8 cellular contexts compared by ENCODE assay signal in the genomic region with DNA sequence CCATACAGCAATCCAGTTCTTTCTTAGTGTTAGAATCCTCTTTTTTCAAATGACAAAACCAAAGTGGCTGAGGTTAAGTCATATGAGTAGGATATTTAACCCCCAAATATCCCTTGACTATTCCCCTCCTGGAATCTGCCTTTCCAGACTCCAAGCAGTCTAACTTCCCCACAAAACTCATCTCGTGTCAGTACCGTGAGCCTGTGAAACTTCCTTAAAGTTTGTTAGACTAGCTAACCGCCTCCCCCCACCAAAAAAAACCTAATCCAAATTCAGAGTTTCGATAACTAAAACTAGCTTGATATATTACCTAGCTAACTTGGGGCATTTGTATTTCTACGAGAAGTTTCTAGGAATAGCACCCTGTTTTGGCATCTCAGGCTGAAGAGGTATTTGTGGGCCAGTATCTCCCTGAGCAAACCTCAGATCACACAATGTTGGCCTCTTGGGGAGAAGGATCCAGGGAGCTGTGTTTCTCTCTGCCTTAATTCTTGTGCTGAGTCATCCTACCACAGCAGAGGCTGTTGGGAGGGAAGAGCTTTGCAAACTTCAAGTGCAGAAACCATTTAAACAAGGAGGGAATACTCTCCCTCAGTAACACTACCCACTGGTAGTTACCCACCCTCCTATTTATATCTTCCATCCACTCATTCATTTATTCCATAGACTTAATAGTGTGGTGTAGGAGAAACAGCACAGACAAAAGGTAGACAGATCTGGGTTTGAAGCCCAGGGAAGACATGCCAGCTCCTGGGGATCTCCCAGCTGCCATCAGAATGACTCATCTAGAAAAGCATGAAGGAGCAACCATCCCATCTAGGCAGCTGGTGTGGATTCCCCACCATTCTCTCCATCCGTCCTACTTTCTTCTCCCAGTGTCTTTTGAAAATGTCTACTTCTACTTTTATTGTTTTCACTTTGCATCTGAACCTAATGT. TPM values are rescaled to one million over a fixed set of nuclear protein-coding genes. Genes with fewer than 3 reads are reported as not detected.
DNase-seq lines count a peak whose midpoint lies in the region; ATAC-seq, FAIRE-seq and TF ChIP-seq lines count a peak whose summit lies in the region.

No MANE protein-coding gene starts in this region.

- H3K4me3 ChIP-seq in psoas muscle (no peak overlapping the region), kidney (ENCODE audit: low read length in 2 of 2) (no peak overlapping the region)

- DNase-seq in EH (ENCODE audit: low read depth) = peak; percentile 90
- peak; percentile 55 for DNase-seq in HS-27A (ENCODE audit: low read depth)
- DNase-seq in cerebellum (ENCODE audit: low spot score) = peak; percentile 62
- no peak for DNase-seq in psoas muscle
- no peak for DNase-seq in kidney
- no peak for DNase-seq in NCI-H345 treated with DMSO at 0.1 percent for 48 hours (lab: John Stamatoyannopoulos, UW; ENCODE audit: unreplicated experiment)
- no peak for DNase-seq in stimulated activated CD4-positive, alpha-beta T cell treated with anti-CD3 and anti-CD28 coated beads, Interleukin-1b, Interleukin-23, amount 100 ng/mL, for 48 hours

- 74 to 78% (median 76%) methylated on average over 6 of the region's 6 CpGs for WGBS in psoas muscle, 3 donors

- TF ChIP-seq CTCF in psoas muscle (IDR thresholded peaks at IDR 0.05) (no peak), kidney (IDR thresholded peaks at IDR 0.05; ENCODE audit: borderline replicate concordance, extremely low read depth, insufficient read depth) (no peak)

- H3K9me3 ChIP-seq in psoas muscle = no peaks in the 10 kb centered on the region
- H3K9me3 ChIP-seq in kidney (ENCODE audit: control insufficient read depth in 1 of 2, low read length in 2 of 2) = no peaks in the 10 kb centered on the region

- H3K27ac ChIP-seq in psoas muscle (peak overlapping the region; percentile 46), kidney (ENCODE audit: low read depth in 2 of 2, low read length in 2 of 2) (no peak overlapping the region)

- peak; percentile 48 for ATAC-seq in GM21526 (IDR thresholded peaks at IDR 0.05; ENCODE audit: low FRiP score, unreplicated experiment)
- ATAC-seq in psoas muscle = peak in 3 of 4 donors; percentile 64 to 84 (median 67)

- intact Hi-C loops in psoas muscle (cut with DNase I) = loop anchor here in 1 of 2 donors (10.0 kb wide), 1 partner anchor 101 kb away; no protein-coding TSS in a partner anchor
- intact Hi-C loops in kidney (cut with DNase I) = no loop called here

- no peaks in the 10 kb centered on the region for H3K27me3 ChIP-seq in psoas muscle (ENCODE audit: insufficient read depth in 3 of 3, low read length in 2 of 3)

- H3K4me1 ChIP-seq in psoas muscle (peaks cover 16% of the 10 kb centered on the region), kidney (ENCODE audit: control insufficient read depth in 1 of 2, insufficient read depth in 1 of 2, low read depth in 1 of 2, low read length in 2 of 2) (peaks cover 0 to 6% of the 10 kb centered on the region in 2 donors)

- no peak for FAIRE-seq in kidney (lab: Jason Lieb, UNC)

- no peaks in the 10 kb centered on the region for H3K36me3 ChIP-seq in psoas muscle (ENCODE audit: insufficient read depth in 1 of 2, low read depth in 1 of 2)
- H3K36me3 ChIP-seq in kidney (ENCODE audit: control insufficient read depth in 1 of 2, insufficient read depth in 2 of 2, low read length in 2 of 2) = no peaks in the 10 kb centered on the region

- H3K9ac ChIP-seq in kidney (ENCODE audit: low read length in 2 of 2) = no peak overlapping the region

RNA-seq across cellular contexts. Expression of a gene that starts 39.3 kb away (rescaled TPM):
- total RNA-seq in cerebellum = 0.27 TPM
- under 1 TPM in 3 of 4 donors, not detected in 1; 0.26 to 0.52 (median 0.44) TPM for total RNA-seq in psoas muscle
- under 1 TPM; 0.07 to 0.17 (median 0.10) TPM for polyA plus RNA-seq in psoas muscle
- total RNA-seq in kidney = 7.9 TPM
- polyA plus RNA-seq in kidney (ENCODE audit: insufficient read depth, low read depth, low replicate concordance) = 0.26 TPM

Comparison
In these comparisons a context has a peak if more than half of its experiments do, and no peak if none do; other contexts are left out.
1. DNase-seq: peak in EH (single experiment), HS-27A (single experiment) and cerebellum (single experiment); none in psoas muscle (0 of 2), kidney (single experiment), NCI-H345 treated with DMSO at 0.1 percent for 48 hours (single experiment) and stimulated activated CD4-positive, alpha-beta T cell treated with anti-CD3 and anti-CD28 coated beads, Interleukin-1b, Interleukin-23, amount 100 ng/mL, for 48 hours (single experiment).